In genomic region chr12:125289965-125290364, GRCh38 we compare ENCODE assay signal across 19 cellular contexts.
A peak's percentile ranks its signal among the peaks of the same experiment; 100 is the strongest.
DNase-seq lines count a peak whose midpoint lies in the region; ATAC-seq and TF ChIP-seq lines count a peak whose summit lies in the region.
"Had no signal": no experiment of that assay in that cellular context is flagged by ENCODE, and none has a peak within 500 bp of the region (broad histone marks: within the 10 kb centered on the region; RNA-seq: fewer than 3 reads in every experiment).

No MANE protein-coding gene starts in this region.

- H3K9me3 ChIP-seq in MG63: no peaks in the 10 kb centered on the region
- H3K9me3 ChIP-seq: BLaER1, Caco-2, HAP-1 had no signal

- peak overlapping the region; percentile 16 for H3K27ac ChIP-seq in cingulate gyrus (ENCODE audit: low read depth, low read length)
- H3K27ac ChIP-seq: BLaER1, C4-2B had no signal

- ATAC-seq in GM18511 (IDR thresholded peaks at IDR 0.05; ENCODE audit: unreplicated experiment): no peak
- ATAC-seq: CD8-positive, alpha-beta T cell; GM12878 had no signal

- H3K4me3 ChIP-seq in MG63 (peak overlapping the region; percentile 20; the same call in 1 of the 2 replicates), fibroblast of villous mesenchyme (ENCODE audit: low read depth, low read length) (no peak overlapping the region)
- H3K4me3 ChIP-seq: BLaER1, GM12878, HAP-1 had no signal

- TF ChIP-seq CTCF in fibroblast of villous mesenchyme (IDR thresholded peaks at IDR 0.05; ENCODE audit: insufficient read depth, low read depth, low read length): no peak

- no peaks in the 10 kb centered on the region for H3K36me3 ChIP-seq in MG63
- H3K36me3 ChIP-seq: BLaER1, HAP-1 had no signal

- DNase-seq in MG63 (no peak), fibroblast of villous mesenchyme (ENCODE audit: low read depth) (peak; percentile 2), NCI-H2196 (lab: John Stamatoyannopoulos, UW; ENCODE audit: unreplicated experiment) (no peak), MV-4-11 (lab: John Stamatoyannopoulos, UW) (no peak)
- DNase-seq: Caco-2; CD4-positive, CD25-positive, alpha-beta regulatory T cell; CD8-positive, alpha-beta T cell; DMS 273 treated with DMSO at 0.1 percent for 48 hours; DMS79; EL; GDM1; GOT3; HFFc6 had no signal

- H3K27me3 ChIP-seq in MG63: peaks cover 8% of the 10 kb centered on the region
- H3K27me3 ChIP-seq: BLaER1 had no signal
